Comparison of ENCODE assay signal across 8 cellular contexts in genomic region chr6:2353412-2354137, GRCh38.
DNase-seq lines count a peak whose midpoint lies in the region; ATAC-seq, FAIRE-seq and TF ChIP-seq lines count a peak whose summit lies in the region.

No MANE protein-coding gene starts in this region.

- H3K4me3 ChIP-seq in GM12865 (ENCODE audit: low read depth, low read length): no peak overlapping the region
- H3K4me3 ChIP-seq in kidney (ENCODE audit: low read length in 2 of 2): no peak overlapping the region

- intact Hi-C loops in kidney (cut with DNase I): loop anchor here (10.0 kb wide), 1 partner anchor 759 kb away; no protein-coding TSS in a partner anchor

- TF ChIP-seq CTCF in 22Rv1 (IDR thresholded peaks at IDR 0.05) (peak; percentile 91), GM12865 (IDR thresholded peaks at IDR 0.05; ENCODE audit: insufficient read depth, low read depth, low read length, missing control alignments) (peak; percentile 68), VCaP (conservative IDR thresholded peaks at IDR 0.05) (peak; percentile 83), kidney (IDR thresholded peaks at IDR 0.05; ENCODE audit: borderline replicate concordance, extremely low read depth, insufficient read depth) (peak; percentile 78)

- H3K9ac ChIP-seq in kidney (ENCODE audit: low read length in 2 of 2): no peak overlapping the region

- H3K27ac ChIP-seq in 22Rv1 (no peak overlapping the region), VCaP (no peak overlapping the region), caudate nucleus (ENCODE audit: low read depth, low read length) (no peak overlapping the region), kidney (ENCODE audit: low read depth in 2 of 2, low read length in 2 of 2) (no peak overlapping the region)

- no peaks in the 10 kb centered on the region for H3K4me1 ChIP-seq in kidney (ENCODE audit: control insufficient read depth in 1 of 2, insufficient read depth in 1 of 2, low read depth in 1 of 2, low read length in 2 of 2)

- DNase-seq in GM12865 (ENCODE audit: low read depth) (peak; percentile 73), NCI-H2107 treated with DMSO at 0.1 percent for 48 hours (lab: John Stamatoyannopoulos, UW; ENCODE audit: unreplicated experiment) (peak; percentile 25), caudate nucleus (lab: John Stamatoyannopoulos, UW) (peak in 40 of 61 donors; percentile 1 to 79 (median 10)), kidney (no peak)
- DNase-seq in stimulated activated CD4-positive, alpha-beta T cell treated with anti-CD3 and anti-CD28 coated beads, Interleukin-2, amount 100 ng/mL, for 48 hours: peak; percentile 56 to 58

- no peak for ATAC-seq in GM19328 (IDR thresholded peaks at IDR 0.05; ENCODE audit: unreplicated experiment)

- peak; percentile 74 for FAIRE-seq in kidney (lab: Jason Lieb, UNC)

- no peaks in the 10 kb centered on the region for H3K36me3 ChIP-seq in kidney (ENCODE audit: control insufficient read depth in 1 of 2, insufficient read depth in 2 of 2, low read length in 2 of 2)

- H3K9me3 ChIP-seq in kidney (ENCODE audit: control insufficient read depth in 1 of 2, low read length in 2 of 2): no peaks in the 10 kb centered on the region
